In the genomic region with DNA sequence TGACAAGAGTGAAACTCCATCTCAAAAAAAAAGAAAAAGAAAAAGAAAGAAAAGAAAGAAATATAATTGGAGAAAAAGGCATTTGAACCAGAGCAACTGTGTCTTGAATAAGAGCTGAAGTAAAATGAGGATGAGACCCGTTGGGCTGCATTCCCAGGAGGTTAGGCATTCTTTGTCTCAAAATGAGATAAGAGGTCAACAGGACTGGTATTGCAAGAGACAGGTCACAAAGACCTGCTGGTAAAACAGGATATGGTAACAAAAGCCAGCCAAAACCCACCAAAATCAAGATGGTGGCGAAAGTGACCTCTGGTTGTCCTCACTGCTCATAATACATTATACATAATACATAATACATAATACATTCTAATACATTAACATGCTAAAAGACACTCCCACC, we compare ENCODE assay signal across 21 cellular contexts.
"Had no signal": no experiment of that assay in that cellular context is flagged by ENCODE, and none has a peak within 500 bp of the region (broad histone marks: within the 10 kb centered on the region; RNA-seq: fewer than 3 reads in every experiment).

No MANE protein-coding gene starts in this region.

- H3K4me2 ChIP-seq: SK-N-SH had no signal

- H3K27me3 ChIP-seq: adrenal gland, SJCRH30 had no signal

- H3K9me3 ChIP-seq: adrenal gland, SJCRH30, SK-N-SH had no signal

- H3K9me2 ChIP-seq: SK-N-SH had no signal

- H3K27ac Mint-ChIP-seq: activated CD4-positive, alpha-beta memory T cell treated with anti-CD3 and anti-CD28 coated beads, Interleukin-2, amount 10 ng/mL, durations not matched to agents 7 days and 5 days; activated CD4-positive, alpha-beta T cell treated with anti-CD3 and anti-CD28 coated beads for 36 hours; activated naive CD8-positive, alpha-beta T cell treated with anti-CD3 and anti-CD28 coated beads, Interleukin-2, amount 10 ng/mL, durations not matched to agents 7 days and 5 days had no signal

- H3K4me3 ChIP-seq: adrenal gland, SJCRH30 had no signal

- H3K9me3 Mint-ChIP-seq: activated CD4-positive, alpha-beta memory T cell treated with anti-CD3 and anti-CD28 coated beads, Interleukin-2, amount 10 ng/mL, durations not matched to agents 7 days and 5 days; activated naive CD8-positive, alpha-beta T cell treated with anti-CD3 and anti-CD28 coated beads, Interleukin-2, amount 10 ng/mL, durations not matched to agents 7 days and 5 days had no signal

- H3K36me3 ChIP-seq: adrenal gland, SJCRH30, WERI-Rb-1 had no signal

- ATAC-seq: activated CD4-positive, alpha-beta T cell treated with anti-CD3 and anti-CD28 coated beads for 36 hours; PC-3; Right ventricle myocardium inferior had no signal

- H3K27ac ChIP-seq: adrenal gland, SJCRH30, WERI-Rb-1 had no signal

- H3K9ac ChIP-seq: SK-N-SH had no signal

- H3K4me3 Mint-ChIP-seq: activated CD4-positive, alpha-beta memory T cell treated with anti-CD3 and anti-CD28 coated beads, Interleukin-2, amount 10 ng/mL, durations not matched to agents 7 days and 5 days; activated CD4-positive, alpha-beta T cell treated with anti-CD3 and anti-CD28 coated beads for 36 hours; activated naive CD8-positive, alpha-beta T cell treated with anti-CD3 and anti-CD28 coated beads, Interleukin-2, amount 10 ng/mL, durations not matched to agents 7 days and 5 days had no signal

- H3K27me3 Mint-ChIP-seq: activated CD4-positive, alpha-beta memory T cell treated with anti-CD3 and anti-CD28 coated beads, Interleukin-2, amount 10 ng/mL, durations not matched to agents 7 days and 5 days; activated CD4-positive, alpha-beta T cell treated with anti-CD3 and anti-CD28 coated beads for 36 hours; activated naive CD8-positive, alpha-beta T cell treated with anti-CD3 and anti-CD28 coated beads, Interleukin-2, amount 10 ng/mL, durations not matched to agents 7 days and 5 days had no signal

- DNase-seq: activated CD4-positive, alpha-beta memory T cell treated with anti-CD3 and anti-CD28 coated beads, Interleukin-2, amount 10 ng/mL, durations not matched to agents 7 days and 5 days; activated CD4-positive, alpha-beta T cell treated with anti-CD3 and anti-CD28 coated beads for 36 hours; activated CD4-positive, alpha-beta T cell treated with anti-CD3 and anti-CD28 coated beads, Interleukin-2, amount 50 U/mL, for 1 hour; activated CD8-positive, alpha-beta memory T cell treated with anti-CD3 and anti-CD28 coated beads, Interleukin-2, amount 50 U/mL, for 4 hours; activated naive CD4-positive, alpha-beta T cell treated with anti-CD3 and anti-CD28 coated beads, Interleukin-2, amount 50 U/mL, for 16 hours; activated naive CD8-positive, alpha-beta T cell treated with anti-CD3 and anti-CD28 coated beads, Interleukin-2, amount 10 ng/mL, durations not matched to agents 7 days and 5 days; anterior cingulate cortex; Kasumi-1; NCI-H1105 treated with DMSO at 0.1 percent for 48 hours; NCI-H1436 treated with DMSO at 0.1 percent for 48 hours; NCI-H187 treated with DMSO at 0.1 percent for 48 hours; NCI-H2081 treated with DMSO at 0.1 percent for 48 hours; NCI-H446; NCI-H524; PC-3; SJCRH30; SK-N-SH; T-helper 1 cell; WERI-Rb-1 had no signal
